ENCODE assay signal across 4 cellular contexts in the genomic region with DNA sequence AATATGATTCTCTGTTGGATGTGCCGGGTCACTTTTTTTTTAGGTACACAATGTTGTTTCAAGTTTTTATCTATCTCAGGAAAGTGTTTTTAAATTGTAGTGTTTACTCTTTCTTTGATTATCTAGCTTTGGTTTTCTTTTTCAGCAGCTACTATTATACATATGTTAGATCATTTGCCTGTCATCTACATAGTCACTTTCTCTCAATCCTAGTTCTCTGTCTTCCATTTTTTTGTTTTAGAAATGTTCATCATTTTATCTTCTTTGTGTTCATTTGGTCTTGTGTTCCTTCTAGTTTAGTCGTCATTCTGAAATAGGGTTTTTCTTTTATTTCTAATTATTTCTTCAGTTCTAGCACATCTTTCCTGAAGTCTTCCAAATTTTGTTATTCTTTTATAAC. TPM values are rescaled to one million over a fixed set of nuclear protein-coding genes. Genes with fewer than 3 reads are reported as not detected.
"Had no signal": no experiment of that assay in that cellular context is flagged by ENCODE, and none has a peak within 500 bp of the region (broad histone marks: within the 10 kb centered on the region; RNA-seq: fewer than 3 reads in every experiment).

No MANE protein-coding gene starts in this region.

RNA-seq across cellular contexts. Expression of a gene that starts 47.4 kb away (rescaled TPM):
- total RNA-seq: HepG2, HT-29 had no signal
- polyA plus RNA-seq: HepG2, IgD-negative memory B cell, K562 had no signal
